ENCODE assay signal across 1 cellular context in genomic region chr12:50536831-50537537, GRCh38.
TF ChIP-seq lines count a peak whose summit lies in the region.

No MANE protein-coding gene starts in this region.

TF ChIP-seq in IMR-90, 13 proteins besides CTCF, POLR2A, EP300 and RAD21 (continued from another document):
- TF ChIP-seq MXI1 (IDR thresholded peaks at IDR 0.05; ENCODE audit: borderline replicate concordance, low read depth, low read length) (no peak), MAFK (IDR thresholded peaks at IDR 0.05; ENCODE audit: low read depth, low read length) (no peak), SMC3 (IDR thresholded peaks at IDR 0.05; ENCODE audit: low read depth, low read length) (no peak), USF2 (IDR thresholded peaks at IDR 0.05; ENCODE audit: low read depth, low read length) (no peak), CHD1 (IDR thresholded peaks at IDR 0.05; ENCODE audit: low read depth, low read length) (no peak)
TF ChIP-seq in IMR-90: peak in this region for 0.
